In the genomic region with DNA sequence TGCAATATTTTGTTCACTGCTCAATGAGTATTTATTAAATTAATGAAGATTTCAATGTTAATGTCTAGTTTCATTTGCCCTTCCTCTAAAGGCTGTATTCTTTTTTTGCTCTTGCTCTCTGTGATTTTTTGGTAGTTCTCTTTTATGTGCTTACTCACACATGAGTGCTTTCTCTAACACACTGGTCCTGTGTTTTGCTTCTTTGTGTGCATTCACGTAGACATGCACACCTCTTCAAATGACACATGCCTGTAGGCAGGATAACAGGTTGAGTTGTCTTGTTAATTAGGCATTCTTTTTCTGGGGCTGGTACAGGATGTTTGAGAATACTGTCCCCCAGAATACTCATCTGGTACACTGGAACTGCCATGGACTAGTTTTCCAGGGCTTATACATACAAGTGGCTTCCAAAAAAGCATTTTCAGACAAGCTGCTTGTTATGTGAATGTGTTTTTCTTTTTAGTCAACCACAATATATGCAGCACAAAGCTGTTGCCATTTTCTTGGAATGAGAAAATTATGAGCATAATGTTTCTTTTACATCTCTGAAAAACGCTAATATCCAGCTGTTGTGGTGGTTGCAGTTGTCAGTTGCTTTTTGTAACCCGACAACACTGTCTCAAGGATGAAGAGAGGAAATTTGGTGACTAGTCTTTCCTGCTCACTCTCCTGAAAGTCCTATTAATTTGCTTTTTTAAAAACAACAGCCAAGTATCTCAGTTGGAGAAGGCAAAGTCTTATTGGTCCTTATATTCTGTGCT, we compare ENCODE assay signal across 20 cellular contexts.
DNase-seq lines count a peak whose midpoint lies in the region; ATAC-seq, FAIRE-seq and TF ChIP-seq lines count a peak whose summit lies in the region.
"Had no signal": no experiment of that assay in that cellular context is flagged by ENCODE, and none has a peak within 500 bp of the region (broad histone marks: within the 10 kb centered on the region; RNA-seq: fewer than 3 reads in every experiment).

No MANE protein-coding gene starts in this region.

- intact Hi-C loops in GM12878 (cut with micrococcal nuclease; ENCODE audit: unreplicated experiment), result no loop called here

- TF ChIP-seq POLR2A in GM12878 (IDR thresholded peaks at IDR 0.05; ENCODE audit: low read depth, low read length), result no peak

- H3K9ac ChIP-seq in GM12878 (ENCODE audit: control insufficient read depth, insufficient read depth, low read length), result no peak overlapping the region
- H3K9ac ChIP-seq: SK-N-SH had no signal

- BruUV-seq in GM12878 (replicated peaks; lab: Mats Ljungman, UMichigan), result no TSS peak

- peaks cover 4% of the 10 kb centered on the region; the same call in 1 of the 2 replicates for H3K4me1 ChIP-seq in GM12878 (ENCODE audit: control insufficient read depth, insufficient read depth, low read length)

- RAD21 ChIA-PET in GM12878 (lab: Charles Lee; ENCODE audit: unreplicated experiment), result interaction anchor here (1.6 to 2.2 kb wide), 2 partner anchors 8 to 47 kb away, joined by 5 to 10 read pairs; no protein-coding TSS in a partner anchor

- H3K27ac ChIP-seq in GM12878 (ENCODE audit: control insufficient read depth, insufficient read depth), result no peak overlapping the region

- no peak overlapping the region for H3K27ac Mint-ChIP-seq in stimulated activated memory B cell treated with anti-CD40 and anti-IgM and Interleukin-4, amounts not matched to agents 10 μg/mL and 1 μg/mL and 100 μg/mL, for 72 hours
- H3K27ac Mint-ChIP-seq: CD8-positive, alpha-beta T cell; GM23338 had no signal

- peak; percentile 71 for ATAC-seq in GM18519 (IDR thresholded peaks at IDR 0.05; ENCODE audit: low FRiP score, unreplicated experiment)
- ATAC-seq in GM12878, result peak; percentile 71
- peak; percentile 51 for ATAC-seq in stimulated activated memory B cell treated with anti-CD40 and anti-IgM and Interleukin-4, amounts not matched to agents 10 μg/mL and 1 μg/mL and 100 μg/mL, for 72 hours
- ATAC-seq in HG02884 (IDR thresholded peaks at IDR 0.05; ENCODE audit: unreplicated experiment), result no peak
- ATAC-seq in GM21423 (IDR thresholded peaks at IDR 0.05; ENCODE audit: unreplicated experiment), result no peak
- ATAC-seq: CD8-positive, alpha-beta T cell; GM23338; Panc1; Right ventricle myocardium inferior had no signal

- no peaks in the 10 kb centered on the region for H3K36me3 ChIP-seq in GM12878 (ENCODE audit: control insufficient read depth in 2 of 2, insufficient read depth in 2 of 2, low read length in 1 of 2)

- no peak overlapping the region for H3K4me2 ChIP-seq in GM12878 (ENCODE audit: control insufficient read depth, insufficient read depth)
- H3K4me2 ChIP-seq: GM23338, SK-N-SH had no signal

- peaks cover 28% of the 10 kb centered on the region for H3K4me1 Mint-ChIP-seq in stimulated activated memory B cell treated with anti-CD40 and anti-IgM and Interleukin-4, amounts not matched to agents 10 μg/mL and 1 μg/mL and 100 μg/mL, for 72 hours

- 2% methylated on average over 3 of the region's 3 CpGs for WGBS in GM12878 (ENCODE audit: insufficient coverage, insufficient replicate concordance, low lambda C conversion rate, missing lambda C conversion rate)

- no peaks in the 10 kb centered on the region for H3K27me3 ChIP-seq in GM12878 (replicated peaks in 1 of 2; ENCODE audit: control insufficient read depth in 2 of 2, insufficient read depth in 2 of 2, low read length in 1 of 2)

- FAIRE-seq in GM12878 (lab: Jason Lieb, UNC), result no peak
- FAIRE-seq: D721Med, GM19239 had no signal

- SMC1A ChIA-PET in GM12878 (lab: Charles Lee; ENCODE audit: uncharacterized antibody, unreplicated experiment), result interaction anchor here (0.6 to 2.2 kb wide), 9 partner anchors 9 to 70 kb away, joined by 3 to 12 read pairs (median 3); no protein-coding TSS in a partner anchor

- TF ChIP-seq CTCF in GM12878 (IDR thresholded peaks at IDR 0.05 in 2 of 3, conservative IDR thresholded peaks at IDR 0.05 in 1 of 3; ENCODE audit: control insufficient read depth in 2 of 3, extremely low read depth in 1 of 3, insufficient read depth in 1 of 3, low read depth in 3 of 3, low read length in 3 of 3), result no peak

- H2AFZ ChIP-seq in GM12878 (ENCODE audit: control insufficient read depth, low read depth, low read length), result no peak overlapping the region
- H2AFZ ChIP-seq: GM23338 had no signal

- no peak overlapping the region for H3K4me3 Mint-ChIP-seq in stimulated activated memory B cell treated with anti-CD40 and anti-IgM and Interleukin-4, amounts not matched to agents 10 μg/mL and 1 μg/mL and 100 μg/mL, for 72 hours
- H3K4me3 Mint-ChIP-seq: CD8-positive, alpha-beta T cell; GM23338 had no signal

- CTCF ChIA-PET in GM12878 (lab: Yijun Ruan, JAX), result interaction anchor here (0.6 to 1.4 kb wide), 6 partner anchors 16 to 55 kb away, joined by 3 read pairs; no protein-coding TSS in a partner anchor

- TF ChIP-seq RAD21 in GM12878 (IDR thresholded peaks at IDR 0.05; ENCODE audit: insufficient read depth, low read depth, low read length), result no peak

- H3K79me2 ChIP-seq in GM12878 (ENCODE audit: control insufficient read depth, insufficient read depth, low read length), result no peaks in the 10 kb centered on the region; the same call in 1 of the 2 replicates

- H3K36me3 Mint-ChIP-seq in stimulated activated memory B cell treated with anti-CD40 and anti-IgM and Interleukin-4, amounts not matched to agents 10 μg/mL and 1 μg/mL and 100 μg/mL, for 72 hours, result no peaks in the 10 kb centered on the region
- H3K36me3 Mint-ChIP-seq: CD8-positive, alpha-beta T cell had no signal

- no peaks in the 10 kb centered on the region for H4K20me1 ChIP-seq in GM12878 (ENCODE audit: control insufficient read depth, insufficient read depth)

- no peak for TF ChIP-seq EP300 in GM12878 (IDR thresholded peaks at IDR 0.05; ENCODE audit: borderline replicate concordance in 1 of 2, control insufficient read depth in 1 of 2, low read depth in 2 of 2, low read length in 2 of 2)

- H3K9me3 ChIP-seq in GM12878 (replicated peaks; ENCODE audit: control insufficient read depth, insufficient read depth, low read length), result no peaks in the 10 kb centered on the region
- H3K9me3 ChIP-seq: SK-N-SH had no signal

- POLR2A ChIA-PET in GM12878 (lab: Charles Lee), result interaction anchor here (1.8 kb wide), 1 partner anchor 8 kb away, joined by 4 read pairs; no protein-coding TSS in a partner anchor

- DNase-seq in NCI-H748 (lab: John Stamatoyannopoulos, UW; ENCODE audit: unreplicated experiment) (peak; percentile 13), NCI-H748 treated with DMSO at 0.1 percent for 48 hours (lab: John Stamatoyannopoulos, UW) (no peak), GM12878 (ENCODE audit: low read depth, low spot score) (peak; percentile 42), kidney tubule cell (ENCODE audit: low spot score) (no peak)
- DNase-seq: ACHN; CD8-positive, alpha-beta T cell; MV-4-11; NCI-H1694; NCI-H526; SK-N-SH had no signal

- H3K4me3 ChIP-seq in GM12878, result no peak overlapping the region
- H3K4me3 ChIP-seq: GM23338 had no signal

- no peaks in the 10 kb centered on the region for H3K9me3 Mint-ChIP-seq in stimulated activated memory B cell treated with anti-CD40 and anti-IgM and Interleukin-4, amounts not matched to agents 10 μg/mL and 1 μg/mL and 100 μg/mL, for 72 hours
- H3K9me3 Mint-ChIP-seq: CD8-positive, alpha-beta T cell; GM23338; IgD-negative memory B cell had no signal

- in situ Hi-C loops in GM12878 (cut with MboI), result no loop called here

- no peaks in the 10 kb centered on the region for H3K27me3 Mint-ChIP-seq in stimulated activated memory B cell treated with anti-CD40 and anti-IgM and Interleukin-4, amounts not matched to agents 10 μg/mL and 1 μg/mL and 100 μg/mL, for 72 hours

TF ChIP-seq in GM12878, 131 proteins besides CTCF, POLR2A, EP300 and RAD21:
- TF ChIP-seq CEBPB (IDR thresholded peaks at IDR 0.05; ENCODE audit: borderline replicate concordance in 1 of 2, low read depth in 2 of 2, low read length in 2 of 2) (no peak), BHLHE40 (IDR thresholded peaks at IDR 0.05; ENCODE audit: borderline replicate concordance in 1 of 2, low read depth in 2 of 2, low read length in 1 of 2) (peak in 1 of 2 experiments; percentile 19; a peak in 1 of 4 replicates), MTA2 (IDR thresholded peaks at IDR 0.05; ENCODE audit: low read depth) (peak; percentile 26; the same call in 1 of the 2 replicates)

Comparison
In these comparisons a context has a peak if more than half of its experiments do, and no peak if none do; other contexts are left out.
1. DNase-seq: peak in NCI-H748 (single experiment) and GM12878 (single experiment); none in NCI-H748 treated with DMSO at 0.1 percent for 48 hours (single experiment) and kidney tubule cell (single experiment).
2. ATAC-seq: peak in GM18519 (single experiment), GM12878 (single experiment) and stimulated activated memory B cell treated with anti-CD40 and anti-IgM and Interleukin-4, amounts not matched to agents 10 μg/mL and 1 μg/mL and 100 μg/mL, for 72 hours (single experiment); none in HG02884 (single experiment) and GM21423 (single experiment).